In genomic region chr3:69080233-69080644, GRCh38 we compare ENCODE assay signal across 1 cellular context.
A peak's percentile ranks its signal among the peaks of the same experiment; 100 is the strongest.
TF ChIP-seq lines count a peak whose summit lies in the region.

TSS of gene UBA3 (minus strand) at chr3:69080365. CDS start at chr3:69080353, 12 bp downstream.

TF ChIP-seq in HepG2, 621 proteins besides CTCF, POLR2A, EP300 and RAD21 (continued from another document):
- TF ChIP-seq FOXO4 (CRISPR knock-in tag; conservative IDR thresholded peaks at IDR 0.05) (no peak), ZNF788 (CRISPR knock-in tag; IDR thresholded peaks at IDR 0.05; ENCODE audit: borderline replicate concordance) (0 out of 2 replicates have a peak, but pooled peaks have one; percentile 25), HNRNPK (IDR thresholded peaks at IDR 0.05; ENCODE audit: low read depth, low read length, poor library complexity, severe bottlenecking) (peak; percentile 60), ZNF720 (CRISPR knock-in tag; IDR thresholded peaks at IDR 0.05) (no peak), MNT (IDR thresholded peaks at IDR 0.05) (no peak), RNF2 (conservative IDR thresholded peaks at IDR 0.05; ENCODE audit: low read depth) (no peak), GABPA (IDR thresholded peaks at IDR 0.05; ENCODE audit: low read depth, low read length) (no peak), GABPA (CRISPR knock-in tag; IDR thresholded peaks at IDR 0.05; ENCODE audit: low read depth) (no peak), PHF20 (CRISPR knock-in tag; IDR thresholded peaks at IDR 0.05) (0 out of 2 replicates have a peak, but pooled peaks have one; percentile 36), THAP9 (CRISPR knock-in tag; IDR thresholded peaks at IDR 0.05; ENCODE audit: borderline replicate concordance) (no peak), SUZ12 (IDR thresholded peaks at IDR 0.05; ENCODE audit: low read depth, low read length) (peak; percentile 17; the same call in 1 of the 2 replicates), CSRNP2 (CRISPR knock-in tag; conservative IDR thresholded peaks at IDR 0.05; ENCODE audit: low read depth) (no peak), MTA1 (CRISPR knock-in tag; IDR thresholded peaks at IDR 0.05; ENCODE audit: borderline replicate concordance) (no peak), ZNF761 (CRISPR knock-in tag; conservative IDR thresholded peaks at IDR 0.05) (no peak), ZNF576 (CRISPR knock-in tag; IDR thresholded peaks at IDR 0.05) (no peak), FOXK1 (CRISPR knock-in tag; IDR thresholded peaks at IDR 0.05; ENCODE audit: borderline replicate concordance, low read depth) (peak; percentile 28; the same call in 1 of the 2 replicates), ZNF850 (CRISPR knock-in tag; conservative IDR thresholded peaks at IDR 0.05) (no peak), YY1 (IDR thresholded peaks at IDR 0.05; ENCODE audit: insufficient read depth, insufficient replicate concordance, low read depth, low read length) (peak; percentile 94)
TF ChIP-seq in HepG2: peak in this region for 56.
